In genomic region chr3:118714800-118715199, GRCh38 we compare ENCODE assay signal across 29 cellular contexts.
"Had no signal": no experiment of that assay in that cellular context is flagged by ENCODE, and none has a peak within 500 bp of the region (broad histone marks: within the 10 kb centered on the region; RNA-seq: fewer than 3 reads in every experiment).

No MANE protein-coding gene starts in this region.

- H3K4me3 ChIP-seq: ascending aorta, breast epithelium, cardiac muscle cell, coronary artery, dorsolateral prefrontal cortex, esophagus muscularis mucosa, gastrocnemius medialis had no signal

- H3K27me3 ChIP-seq: ascending aorta, breast epithelium, dorsolateral prefrontal cortex, esophagus muscularis mucosa, foreskin keratinocyte, gastrocnemius medialis had no signal

- H3K4me1 ChIP-seq: ascending aorta, breast epithelium, esophagus muscularis mucosa, foreskin keratinocyte, gastrocnemius medialis had no signal

- ATAC-seq: activated CD8-positive, alpha-beta memory T cell treated with anti-CD3 and anti-CD28 coated beads, Interleukin-2, amount 10 ng/mL, durations not matched to agents 7 days and 5 days; activated CD8-positive, alpha-beta T cell treated with anti-CD3 and anti-CD28 coated beads, Interleukin-2, amount 10 ng/mL, durations not matched to agents 7 days and 5 days; activated naive CD4-positive, alpha-beta T cell treated with anti-CD3 and anti-CD28 coated beads, Interleukin-2, amount 50 U/mL, for 72 hours; activated T-cell treated with anti-CD3 and anti-CD28 coated beads, Interleukin-2, amount 50 U/mL, for 72 hours; foreskin keratinocyte; gastrocnemius medialis; WTC11 had no signal

- H3K9me3 ChIP-seq: gastrocnemius medialis had no signal

- H3K27ac ChIP-seq: ascending aorta, breast epithelium, cardiac muscle cell, coronary artery, dorsolateral prefrontal cortex, esophagus muscularis mucosa, foreskin keratinocyte, gastrocnemius medialis, VCaP had no signal

- DNase-seq: activated CD4-positive, alpha-beta memory T cell treated with anti-CD3 and anti-CD28 coated beads for 36 hours; activated CD4-positive, alpha-beta T cell treated with anti-CD3 and anti-CD28 coated beads for 1 hour; activated CD4-positive, alpha-beta T cell treated with anti-CD3 and anti-CD28 coated beads for 48 hours; activated CD8-positive, alpha-beta memory T cell treated with anti-CD3 and anti-CD28 coated beads, Interleukin-2, amount 10 ng/mL, durations not matched to agents 7 days and 5 days; activated CD8-positive, alpha-beta memory T cell treated with anti-CD3 and anti-CD28 coated beads, Interleukin-2, amount 50 U/mL, for 4 hours; activated CD8-positive, alpha-beta T cell treated with anti-CD3 and anti-CD28 coated beads, Interleukin-2, amount 10 ng/mL, durations not matched to agents 7 days and 5 days; activated gamma-delta T cell; activated naive CD4-positive, alpha-beta T cell; activated naive CD4-positive, alpha-beta T cell treated with anti-CD3 and anti-CD28 coated beads, Interleukin-2, amount 10 ng/mL, durations not matched to agents 7 days and 5 days; activated naive CD8-positive, alpha-beta T cell treated with anti-CD3 and anti-CD28 coated beads, Interleukin-2, amount 10 ng/mL, durations not matched to agents 7 days and 5 days; activated T-cell treated with anti-CD3 and anti-CD28 coated beads, Interleukin-2, amount 50 U/mL, for 1 hour; activated T-cell treated with anti-CD3 and anti-CD28 coated beads, Interleukin-2, amount 50 U/mL, for 72 hours; central memory CD4-positive, alpha-beta T cell; cerebellar nuclear complex; dorsolateral prefrontal cortex; effector memory CD4-positive, alpha-beta T cell; endodermal cell; foreskin keratinocyte; gastrocnemius medialis; glutamatergic neuron; T-helper 2 cell had no signal

- H3K36me3 ChIP-seq: ascending aorta, breast epithelium, cardiac muscle cell, esophagus muscularis mucosa, gastrocnemius medialis had no signal
